In genomic region chr2:78710632-78711375, GRCh38 we compare ENCODE assay signal across 7 cellular contexts.
"Had no signal": no experiment of that assay in that cellular context is flagged by ENCODE, and none has a peak within 500 bp of the region (broad histone marks: within the 10 kb centered on the region; RNA-seq: fewer than 3 reads in every experiment).

No MANE protein-coding gene starts in this region.

- H3K4me3 ChIP-seq: GM23338, HAP-1 had no signal

- H2AFZ ChIP-seq: GM23338 had no signal

- DNase-seq: GOT3, H7, H9, HCEC 1CT, HFFc6 had no signal

- H3K4me2 ChIP-seq: GM23338 had no signal

- H3K4me1 ChIP-seq: HAP-1 had no signal

- H3K36me3 ChIP-seq: HAP-1 had no signal

- H3K9me3 ChIP-seq: HAP-1 had no signal
